16 cellular contexts compared by ENCODE assay signal in the genomic region with DNA sequence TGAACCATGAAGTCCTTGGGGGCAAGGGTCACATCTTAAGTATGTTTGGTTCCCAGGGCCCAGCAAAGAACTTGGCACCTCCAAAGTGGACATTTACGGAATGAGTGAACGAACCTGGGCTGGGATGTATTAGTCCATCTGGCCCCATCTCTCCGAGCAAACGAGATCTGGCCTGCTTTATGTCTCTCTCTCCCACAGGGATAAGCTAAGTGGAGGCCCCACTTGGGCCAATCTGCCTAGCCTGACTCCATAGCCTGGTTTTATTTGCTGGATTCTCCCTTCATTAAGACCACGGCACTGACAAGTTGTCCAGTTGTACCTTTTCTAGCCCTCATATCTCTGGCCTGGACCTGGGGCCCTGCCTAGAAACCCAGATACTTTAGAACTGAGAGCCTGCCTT. TPM values are rescaled to one million over a fixed set of nuclear protein-coding genes. Genes with fewer than 3 reads are reported as not detected.
DNase-seq lines count a peak whose midpoint lies in the region; ATAC-seq and TF ChIP-seq lines count a peak whose summit lies in the region.
"Had no signal": no experiment of that assay in that cellular context is flagged by ENCODE, and none has a peak within 500 bp of the region (broad histone marks: within the 10 kb centered on the region; RNA-seq: fewer than 3 reads in every experiment).

No MANE protein-coding gene starts in this region.

- no peak overlapping the region for H3K4me2 ChIP-seq in Karpas-422 (ENCODE audit: low read depth, low read length, poor library complexity, severe bottlenecking)

- 70 to 91% (median 90%) methylated on average over 5 of the region's 5 CpGs for WGBS in stomach, 5 donors

- H2AFZ ChIP-seq in Karpas-422 (ENCODE audit: low read length) = no peak overlapping the region

- DNase-seq in NCI-H82 (lab: John Stamatoyannopoulos, UW) = peak; percentile 15
- no peak for DNase-seq in NCI-H82 treated with DMSO at 0.1 percent for 48 hours (lab: John Stamatoyannopoulos, UW; ENCODE audit: unreplicated experiment)
- DNase-seq in T-cell = no peak
- DNase-seq in glutamatergic neuron = no peak
- no peak for DNase-seq in stomach
- DNase-seq in NCI-H526 (lab: John Stamatoyannopoulos, UW) = no peak
- no peak for DNase-seq in Karpas-422
- no peak for DNase-seq in colonic mucosa
- DNase-seq: 8988T, GF-D8, H9, left lung, NCI-H2081, retina, upper lobe of left lung had no signal

- POLR2A ChIA-PET in T-cell (lab: Charles Lee) = no interaction called here

- H4K20me1 ChIP-seq in Karpas-422 (ENCODE audit: insufficient read depth, low read depth, low read length) = peaks cover 16% of the 10 kb centered on the region; the same call in 1 of the 2 replicates

- H3K9ac ChIP-seq in Karpas-422 (ENCODE audit: low read length) (no peak overlapping the region), colonic mucosa (ENCODE audit: low read depth in 2 of 2, low read length in 2 of 2) (no peak overlapping the region)

- H3K36me3 Mint-ChIP-seq in T-cell = peaks cover 11% of the 10 kb centered on the region
- H3K36me3 Mint-ChIP-seq in glutamatergic neuron (ENCODE audit: unreplicated experiment) = no peaks in the 10 kb centered on the region

- H3K9me2 ChIP-seq in Karpas-422 (replicated peaks; ENCODE audit: insufficient read depth, low read length) = no peaks in the 10 kb centered on the region

- TF ChIP-seq CTCF in glutamatergic neuron (IDR thresholded peaks at IDR 0.05; ENCODE audit: partially characterized antibody, unreplicated experiment) (no peak), stomach (IDR thresholded peaks at IDR 0.05) (no peak), colonic mucosa (IDR thresholded peaks at IDR 0.05) (no peak)

- no peak for ATAC-seq in T-cell (replicated peaks in 1 of 4)
- ATAC-seq: left lung had no signal

- H3K27ac Mint-ChIP-seq in T-cell (no peak overlapping the region), glutamatergic neuron (ENCODE audit: unreplicated experiment) (peak overlapping the region; percentile 57)
- H3K27ac Mint-ChIP-seq: H9 had no signal

- intact Hi-C loops in stomach (cut with DNase I; ENCODE audit: low total_unique reads) = no loop called here
- intact Hi-C loops in colonic mucosa (cut with DNase I) = loop anchor here (10.0 kb wide), 1 partner anchor 546 kb away; no protein-coding TSS in a partner anchor

- peak overlapping the region; percentile 83 to 91 (median 89) for H3K4me3 Mint-ChIP-seq in T-cell
- H3K4me3 Mint-ChIP-seq in glutamatergic neuron (ENCODE audit: unreplicated experiment) = peak overlapping the region; percentile 92

- TF ChIP-seq EP300 in stomach (IDR thresholded peaks at IDR 0.05) = no peak

- H3K9me3 ChIP-seq in stomach (no peaks in the 10 kb centered on the region), Karpas-422 (ENCODE audit: low read length) (no peaks in the 10 kb centered on the region), colonic mucosa (no peaks in the 10 kb centered on the region)
- H3K9me3 ChIP-seq: left lung, upper lobe of left lung had no signal

- CTCF ChIA-PET in T-cell (lab: Charles Lee) = interaction anchor here in 1 of 2 donors (1.1 kb wide), 1 partner anchor 13 kb away, joined by 3 read pairs; no protein-coding TSS in a partner anchor

- no peaks in the 10 kb centered on the region for H3K79me2 ChIP-seq in Karpas-422 (ENCODE audit: low read length)

- H3K36me3 ChIP-seq in stomach = no peaks in the 10 kb centered on the region
- H3K36me3 ChIP-seq in Karpas-422 (ENCODE audit: insufficient read depth, low read length) = no peaks in the 10 kb centered on the region
- H3K36me3 ChIP-seq in colonic mucosa = no peaks in the 10 kb centered on the region
- H3K36me3 ChIP-seq: left lung, upper lobe of left lung had no signal

- peaks cover 40 to 48% (median 43%) of the 10 kb centered on the region in 3 donors for H3K4me1 Mint-ChIP-seq in T-cell
- H3K4me1 Mint-ChIP-seq in glutamatergic neuron (ENCODE audit: low read depth, unreplicated experiment) = peaks cover 30% of the 10 kb centered on the region

- H3K4me3 ChIP-seq in stomach (peak overlapping the region in 2 of 4 donors; percentile 81 to 91), Karpas-422 (ENCODE audit: low read length) (no peak overlapping the region), colonic mucosa (no peak overlapping the region)

- peak overlapping the region in 3 of 5 donors; percentile 21 to 86 (median 23) for H3K27ac ChIP-seq in stomach
- H3K27ac ChIP-seq in Karpas-422 (ENCODE audit: low read length) = no peak overlapping the region
- no peak overlapping the region for H3K27ac ChIP-seq in colonic mucosa
- H3K27ac ChIP-seq: left lung, upper lobe of left lung, VCaP had no signal

- TF ChIP-seq POLR2A in stomach (IDR thresholded peaks at IDR 0.05) = no peak

- no peaks in the 10 kb centered on the region for H3K27me3 Mint-ChIP-seq in T-cell
- H3K27me3 Mint-ChIP-seq in glutamatergic neuron (ENCODE audit: unreplicated experiment) = peaks cover 4% of the 10 kb centered on the region

- H3K27me3 ChIP-seq in stomach = no peaks in the 10 kb centered on the region
- no peaks in the 10 kb centered on the region for H3K27me3 ChIP-seq in Karpas-422 (ENCODE audit: low read length)
- H3K27me3 ChIP-seq in colonic mucosa = no peaks in the 10 kb centered on the region
- H3K27me3 ChIP-seq: left lung, upper lobe of left lung had no signal

- H3K4me1 ChIP-seq in stomach (peaks cover 26 to 81% (median 51%) of the 10 kb centered on the region in 4 donors), Karpas-422 (ENCODE audit: low read length) (peaks cover 14% of the 10 kb centered on the region), colonic mucosa (peaks cover 10% of the 10 kb centered on the region)

- H3K9me3 Mint-ChIP-seq in T-cell = no peaks in the 10 kb centered on the region
- peaks cover 9% of the 10 kb centered on the region for H3K9me3 Mint-ChIP-seq in glutamatergic neuron (ENCODE audit: unreplicated experiment)
- H3K9me3 Mint-ChIP-seq: H9 had no signal

RNA-seq across cellular contexts. Expression of gene TTLL11, which starts 2.1 kb away (rescaled TPM):
- total RNA-seq in T-cell (1 to 10 TPM; 3.4 to 4.8 (median 4.6) TPM), glutamatergic neuron (ENCODE audit: unreplicated experiment) (23.9 TPM), stomach (10 to 100 TPM in 3 of 5 donors, 1 to 10 TPM in 2; 4.2 to 18.2 (median 10.4) TPM), colonic mucosa (1 to 10 TPM; 5.1 to 5.5 TPM)
- polyA plus RNA-seq in stomach = 10 to 100 TPM in 1 of 3 donors, 1 to 10 TPM in 2; 3.6 to 11.0 (median 8.3) TPM
- 2.5 and 3.4 TPM in 2 replicates for total RNA-seq in Karpas-422 (2014; rRNA removed; shearing (Covaris generic); ENCODE audit: low replicate concordance)

Comparison
In these comparisons a context has a peak if more than half of its experiments do, and no peak if none do; other contexts are left out.
1. H3K27ac ChIP-seq: peak in stomach (3 of 5); none in Karpas-422 (single experiment) and colonic mucosa (single experiment).